Comparison of ENCODE assay signal across 9 cellular contexts in genomic region chr3:66469220-66469640, GRCh38. TPM values are rescaled to one million over a fixed set of nuclear protein-coding genes. Genes with fewer than 3 reads are reported as not detected.
A peak's percentile ranks its signal among the peaks of the same experiment; 100 is the strongest.
DNase-seq lines count a peak whose midpoint lies in the region; ATAC-seq and TF ChIP-seq lines count a peak whose summit lies in the region.
"Had no signal": no experiment of that assay in that cellular context is flagged by ENCODE, and none has a peak within 500 bp of the region (broad histone marks: within the 10 kb centered on the region; RNA-seq: fewer than 3 reads in every experiment).

No MANE protein-coding gene starts in this region.

- H3K27ac Mint-ChIP-seq in activated naive CD8-positive, alpha-beta T cell treated with anti-CD3 and anti-CD28 coated beads for 36 hours, result peak overlapping the region; percentile 91

- no peak overlapping the region for H3K4me3 Mint-ChIP-seq in activated naive CD8-positive, alpha-beta T cell treated with anti-CD3 and anti-CD28 coated beads for 36 hours

- peaks cover 6% of the 10 kb centered on the region for H3K27me3 Mint-ChIP-seq in activated naive CD8-positive, alpha-beta T cell treated with anti-CD3 and anti-CD28 coated beads for 36 hours

- no peak for TF ChIP-seq POLR2A in esophagus squamous epithelium (IDR thresholded peaks at IDR 0.05)

- no peak for TF ChIP-seq CTCF in GM13976 (IDR thresholded peaks at IDR 0.05; ENCODE audit: borderline replicate concordance, control extremely low read depth, extremely low read depth, insufficient read depth, missing control alignments)
- no peak for TF ChIP-seq CTCF in esophagus squamous epithelium (IDR thresholded peaks at IDR 0.05)
- no peak for TF ChIP-seq CTCF in upper lobe of right lung (IDR thresholded peaks at IDR 0.05)

- peaks cover 54% of the 10 kb centered on the region for H3K4me1 Mint-ChIP-seq in activated naive CD8-positive, alpha-beta T cell treated with anti-CD3 and anti-CD28 coated beads for 36 hours

- DNase-seq in GM13976 (ENCODE audit: low spot score), result peak; percentile 68
- DNase-seq in activated naive CD8-positive, alpha-beta T cell treated with anti-CD3 and anti-CD28 coated beads for 36 hours, result no peak
- DNase-seq in esophagus squamous epithelium (lab: John Stamatoyannopoulos, UW), result no peak
- no peak for DNase-seq in NCI-H524 (lab: John Stamatoyannopoulos, UW)
- no peak for DNase-seq in upper lobe of right lung
- DNase-seq in cerebellar cortex (ENCODE audit: low spot score), result no peak
- DNase-seq: NCI-H1417 had no signal

- ATAC-seq in GM19468 (IDR thresholded peaks at IDR 0.05; ENCODE audit: extremely low read depth, unreplicated experiment), result peak; percentile 67
- ATAC-seq in HG03103 (IDR thresholded peaks at IDR 0.05; ENCODE audit: low read depth, unreplicated experiment), result peak; percentile 53
- no peak for ATAC-seq in upper lobe of right lung

- no peaks in the 10 kb centered on the region for H3K9me3 Mint-ChIP-seq in activated naive CD8-positive, alpha-beta T cell treated with anti-CD3 and anti-CD28 coated beads for 36 hours

- H3K36me3 Mint-ChIP-seq in activated naive CD8-positive, alpha-beta T cell treated with anti-CD3 and anti-CD28 coated beads for 36 hours, result peaks cover 6% of the 10 kb centered on the region

- H3K4me1 ChIP-seq in esophagus squamous epithelium (peaks cover 13 to 68% (median 35%) of the 10 kb centered on the region in 3 donors), upper lobe of right lung (peaks cover 40% of the 10 kb centered on the region)

- H3K27ac ChIP-seq in esophagus squamous epithelium (no peak overlapping the region), upper lobe of right lung (no peak overlapping the region)

- no peak overlapping the region for H3K4me3 ChIP-seq in esophagus squamous epithelium
- H3K4me3 ChIP-seq in upper lobe of right lung, result no peak overlapping the region

- intact Hi-C loops in esophagus squamous epithelium (cut with DNase I), result no loop called here
- intact Hi-C loops in upper lobe of right lung (cut with DNase I), result no loop called here

- no peaks in the 10 kb centered on the region for H3K36me3 ChIP-seq in esophagus squamous epithelium
- H3K36me3 ChIP-seq in upper lobe of right lung, result no peaks in the 10 kb centered on the region

- in situ Hi-C loops in GM13976 (cut with MboI; ENCODE audit: low sequenced_read_pairs, unreplicated experiment), result no loop called here

- H3K27me3 ChIP-seq in esophagus squamous epithelium (no peaks in the 10 kb centered on the region), upper lobe of right lung (no peaks in the 10 kb centered on the region)

- no peaks in the 10 kb centered on the region for H3K9me3 ChIP-seq in esophagus squamous epithelium
- no peaks in the 10 kb centered on the region for H3K9me3 ChIP-seq in upper lobe of right lung

- WGBS in esophagus squamous epithelium, 2 donors, result 84 to 86% methylated on average over 4 of the region's 4 CpGs

RNA-seq across cellular contexts. Expression of gene LRIG1, which starts 31.6 kb away (rescaled TPM):
- total RNA-seq in activated naive CD8-positive, alpha-beta T cell treated with anti-CD3 and anti-CD28 coated beads for 36 hours, result 1 to 10 TPM; 8.2 to 8.5 TPM
- total RNA-seq in esophagus squamous epithelium (10 to 100 TPM in 3 of 4 donors, 1 to 10 TPM in 1; 7.5 to 30.5 (median 15.1) TPM), upper lobe of right lung (56.2 TPM)
